In the genomic region with DNA sequence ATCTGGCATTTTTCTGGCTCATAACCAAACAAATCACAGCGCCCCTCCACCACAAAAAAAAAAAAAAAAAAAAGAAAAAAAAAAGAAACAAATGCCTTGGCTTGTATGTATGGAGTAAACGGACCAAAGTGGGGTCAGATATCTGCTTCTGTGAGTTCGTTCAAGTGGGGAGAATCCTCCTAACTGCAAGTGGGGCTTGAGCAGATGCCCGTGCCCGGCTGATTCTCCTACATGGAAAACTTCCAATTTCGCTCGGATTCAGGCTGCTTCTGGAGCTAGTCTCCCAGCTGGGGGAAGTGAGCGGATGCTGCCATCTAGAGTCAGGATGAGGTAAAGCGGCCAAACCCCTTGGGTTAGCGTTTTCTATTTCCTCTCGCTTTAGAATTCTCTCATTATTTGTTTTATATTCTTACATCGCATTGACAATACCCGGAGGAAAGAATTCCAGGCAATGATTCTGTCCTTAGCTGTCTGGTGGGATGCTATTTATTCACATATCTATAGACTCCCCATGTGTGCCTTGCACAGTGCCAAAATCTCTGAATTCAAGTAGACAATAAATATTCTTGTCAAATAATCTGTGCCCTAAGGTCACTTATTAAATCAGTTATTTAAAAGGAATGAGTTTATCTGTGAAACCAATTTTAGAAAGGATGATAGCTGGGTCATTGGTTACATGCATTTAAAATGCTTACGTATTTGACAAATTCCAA, we compare ENCODE assay signal across 8 cellular contexts.
DNase-seq lines count a peak whose midpoint lies in the region; ATAC-seq and TF ChIP-seq lines count a peak whose summit lies in the region.

No MANE protein-coding gene starts in this region.

- no peaks in the 10 kb centered on the region for H3K9me3 ChIP-seq in hepatocyte (ENCODE audit: low read depth)

- WGBS in hepatocyte (ENCODE audit: low lambda C conversion rate, missing lambda C conversion rate): 9% methylated on average over 14 of the region's 14 CpGs

- peak; percentile 65 for ATAC-seq in HG02571 (IDR thresholded peaks at IDR 0.05; ENCODE audit: unreplicated experiment)

- DNase-seq in GM10266 (ENCODE audit: extremely low spot score) (peak; percentile 88), NCI-H1048 (lab: John Stamatoyannopoulos, UW) (peak; percentile 41), T follicular helper cell (ENCODE audit: low read depth) (peak; percentile 40), anterior cingulate cortex (lab: John Stamatoyannopoulos, UW) (peak in 52 of 58 donors; percentile 28 to 87 (median 57)), hepatocyte (ENCODE audit: low spot score) (peak; percentile 91), retinal pigment epithelial cell (ENCODE audit: low read depth) (peak; percentile 35), NK-92 (lab: John Stamatoyannopoulos, UW; ENCODE audit: unreplicated experiment) (no peak)

- H3K79me2 ChIP-seq in hepatocyte: no peaks in the 10 kb centered on the region

- H2AFZ ChIP-seq in hepatocyte: no peak overlapping the region

- peaks cover 6% of the 10 kb centered on the region for H3K27me3 ChIP-seq in hepatocyte

- TF ChIP-seq CTCF in GM10266 (IDR thresholded peaks at IDR 0.05; ENCODE audit: control insufficient read depth, insufficient read depth, low read depth, missing control alignments) (peak; percentile 79), hepatocyte (IDR thresholded peaks at IDR 0.05; ENCODE audit: poor library complexity) (peak; percentile 81), retinal pigment epithelial cell (conservative IDR thresholded peaks at IDR 0.05; ENCODE audit: low read depth, low read length) (peak; percentile 95)

- no peak overlapping the region for H3K27ac ChIP-seq in hepatocyte

- peak overlapping the region; percentile 76 for H3K4me2 ChIP-seq in hepatocyte

- no peak overlapping the region for H3K4me3 ChIP-seq in hepatocyte
- H3K4me3 ChIP-seq in retinal pigment epithelial cell (ENCODE audit: low read length): peak overlapping the region; percentile 43

- no peaks in the 10 kb centered on the region for H3K4me1 ChIP-seq in hepatocyte (ENCODE audit: insufficient read depth)

- H4K20me1 ChIP-seq in hepatocyte (ENCODE audit: insufficient read depth, poor library complexity, severe bottlenecking): no peaks in the 10 kb centered on the region

- H3K9me2 ChIP-seq in hepatocyte (replicated peaks; ENCODE audit: insufficient read depth): no peaks in the 10 kb centered on the region

- no peaks in the 10 kb centered on the region for H3K36me3 ChIP-seq in hepatocyte (replicated peaks; ENCODE audit: insufficient read depth, low read depth)
